8 cellular contexts compared by ENCODE assay signal in the genomic region with DNA sequence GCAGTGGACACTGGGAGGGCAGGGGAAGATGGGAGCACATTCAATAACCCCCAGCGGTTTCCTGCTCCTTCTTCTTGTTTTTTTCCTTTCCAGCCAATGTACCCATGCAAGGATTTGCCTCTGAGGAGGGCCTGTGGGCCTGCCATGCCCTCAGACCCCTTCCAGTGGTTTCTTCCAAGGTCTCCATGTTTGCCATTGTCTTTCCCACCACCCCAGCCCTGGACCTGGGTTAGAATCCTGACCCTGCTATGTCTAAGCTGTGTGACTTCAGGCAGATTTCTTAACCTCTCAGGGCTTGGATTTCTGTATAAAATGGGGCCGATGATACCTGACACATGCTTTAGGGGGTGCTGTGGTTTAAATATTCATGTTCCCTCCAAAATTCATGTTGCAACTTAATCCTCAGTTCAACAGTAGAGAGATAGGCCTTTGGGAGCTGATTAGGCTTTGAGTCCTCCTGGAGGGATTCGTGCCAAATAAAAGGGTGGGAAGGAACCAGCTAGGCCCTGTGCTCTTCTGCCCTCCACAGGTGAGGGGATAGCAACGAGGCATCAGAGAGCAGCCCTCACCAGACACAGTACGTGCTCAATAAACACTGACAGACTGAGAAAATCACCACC. TPM values are rescaled to one million over a fixed set of nuclear protein-coding genes. Genes with fewer than 3 reads are reported as not detected.
DNase-seq lines count a peak whose midpoint lies in the region; ATAC-seq, FAIRE-seq and TF ChIP-seq lines count a peak whose summit lies in the region.

No MANE protein-coding gene starts in this region.

- TF ChIP-seq CTCF in SU-DHL-6 (IDR thresholded peaks at IDR 0.05; ENCODE audit: insufficient read depth, low read length, poor library complexity, severe bottlenecking) (peak; percentile 45), keratinocyte (optimal IDR thresholded peaks at IDR 0.05 in 1 of 3, IDR thresholded peaks at IDR 0.05 in 1 of 3, conservative IDR thresholded peaks at IDR 0.05 in 1 of 3; ENCODE audit: extremely low read depth in 1 of 3, insufficient read depth in 2 of 3, low read length in 3 of 3) (peak; percentile 55 to 74 (median 58))

- H4K20me1 ChIP-seq in SU-DHL-6 (ENCODE audit: low read depth, low read length), result no peaks in the 10 kb centered on the region
- no peaks in the 10 kb centered on the region for H4K20me1 ChIP-seq in keratinocyte (ENCODE audit: control insufficient read depth, extremely low read depth, insufficient read depth, low read length)

- H2AFZ ChIP-seq in SU-DHL-6 (ENCODE audit: low read depth, low read length, severe bottlenecking) (no peak overlapping the region), keratinocyte (ENCODE audit: control insufficient read depth, low read length) (peak overlapping the region; percentile 13)

- peak; percentile 79 for FAIRE-seq in keratinocyte (lab: Jason Lieb, UNC)

- H3K27ac ChIP-seq in SU-DHL-6 (ENCODE audit: low read depth, low read length) (no peak overlapping the region), keratinocyte (ENCODE audit: control insufficient read depth, insufficient read depth, low read length) (peak overlapping the region; percentile 62)

- H3K4me1 ChIP-seq in keratinocyte (ENCODE audit: control insufficient read depth, extremely low read depth, insufficient read depth, low read length), result peaks cover 46% of the 10 kb centered on the region

- no peak overlapping the region for H3K9ac ChIP-seq in SU-DHL-6 (ENCODE audit: low read length)
- no peak overlapping the region for H3K9ac ChIP-seq in keratinocyte (ENCODE audit: control insufficient read depth, extremely low read depth, insufficient read depth, low read length)

- ATAC-seq in HG02763 (IDR thresholded peaks at IDR 0.05; ENCODE audit: unreplicated experiment), result no peak

- no peaks in the 10 kb centered on the region for H3K9me2 ChIP-seq in SU-DHL-6 (replicated peaks; ENCODE audit: insufficient read depth, low read length)

- peak; percentile 62 to 81 for DNase-seq in AML-193 (lab: John Stamatoyannopoulos, UW)
- peak; percentile 62 for DNase-seq in HT-29 (ENCODE audit: low spot score)
- DNase-seq in keratinocyte (ENCODE audit: low read depth, low spot score), result peak; percentile 68
- DNase-seq in foreskin melanocyte, result no peak
- DNase-seq in NCI-H2029 treated with DMSO at 0.1 percent for 48 hours (lab: John Stamatoyannopoulos, UW), result no peak
- no peak for DNase-seq in putamen (ENCODE audit: low spot score)

- H3K36me3 ChIP-seq in SU-DHL-6 (ENCODE audit: low read length), result no peaks in the 10 kb centered on the region
- H3K36me3 ChIP-seq in keratinocyte (ENCODE audit: control insufficient read depth in 2 of 2, extremely low read depth in 1 of 2, insufficient read depth in 2 of 2, low read length in 2 of 2), result no peaks in the 10 kb centered on the region

- no peak overlapping the region for H3K4me2 ChIP-seq in SU-DHL-6 (ENCODE audit: low read depth, low read length, poor library complexity, severe bottlenecking)
- peak overlapping the region; percentile 25 for H3K4me2 ChIP-seq in keratinocyte (ENCODE audit: control insufficient read depth, extremely low read depth, insufficient read depth, low read depth, low read length)

- H3K4me3 ChIP-seq in SU-DHL-6 (ENCODE audit: insufficient read depth, low read length, poor library complexity, severe bottlenecking) (no peak overlapping the region), keratinocyte (ENCODE audit: control insufficient read depth in 2 of 3, extremely low read depth in 1 of 3, insufficient read depth in 2 of 3, low read depth in 1 of 3, low read length in 3 of 3) (no peak overlapping the region)

- dilution Hi-C loops in keratinocyte (cut with MboI; ENCODE audit: extremely low pct_ligation_motif_present, low sequenced_read_pairs), result no loop called here

- H3K9me3 ChIP-seq in SU-DHL-6 (ENCODE audit: insufficient read depth, low read length) (no peaks in the 10 kb centered on the region), keratinocyte (ENCODE audit: control insufficient read depth, low read depth, low read length) (no peaks in the 10 kb centered on the region)

- no peaks in the 10 kb centered on the region for H3F3A ChIP-seq in SU-DHL-6 (ENCODE audit: insufficient read depth)

- no peaks in the 10 kb centered on the region for H3K79me2 ChIP-seq in SU-DHL-6 (ENCODE audit: insufficient read depth, low read length)
- peaks cover 15% of the 10 kb centered on the region for H3K79me2 ChIP-seq in keratinocyte (ENCODE audit: control insufficient read depth, insufficient read depth, low read length)

- peaks cover 2% of the 10 kb centered on the region for H3K9me1 ChIP-seq in keratinocyte (ENCODE audit: control insufficient read depth, extremely low read depth, insufficient read depth, low read length)

- no peaks in the 10 kb centered on the region for H3K27me3 ChIP-seq in SU-DHL-6 (ENCODE audit: low read length)
- H3K27me3 ChIP-seq in keratinocyte (ENCODE audit: control insufficient read depth, extremely low read depth, insufficient read depth, low read length), result no peaks in the 10 kb centered on the region

RNA-seq across cellular contexts. Expression of gene FLNB, which starts 46.3 kb away (rescaled TPM):
- 225 and 241 TPM in 2 replicates for total RNA-seq in HT-29 (2014; rRNA removed; shearing (Covaris generic))
- 271 to 566 TPM (median 289 TPM) in 3 replicates for polyA plus RNA-seq in keratinocyte
- polyA plus RNA-seq in keratinocyte (2011; ENCODE audit: low read depth), result 139 TPM
- 224 and 242 TPM in 2 replicates for polyA plus RNA-seq in keratinocyte (2011; cell fraction: cytosol; rRNA removed)
- 1,762 and 1,792 TPM in 2 replicates for polyA plus RNA-seq in keratinocyte (2011; cell fraction: nucleus; rRNA removed)
- 243 and 645 TPM in 2 replicates for polyA plus RNA-seq in keratinocyte (2012; ENCODE audit: low replicate concordance)
- polyA minus RNA-seq in keratinocyte, result 1,184 to 1,540 TPM (median 1,356 TPM) in 3 replicates
- polyA minus RNA-seq in keratinocyte (2011; cell fraction: cytosol; rRNA and poly(A)+ RNA removed), result 873 TPM
- 2,395 and 3,178 TPM in 2 replicates for polyA minus RNA-seq in keratinocyte (2011; cell fraction: nucleus; rRNA and poly(A)+ RNA removed)

Comparison
In these comparisons a context has a peak if more than half of its experiments do, and no peak if none do; other contexts are left out.
1. DNase-seq: peak in AML-193 (2 of 2), HT-29 (single experiment) and keratinocyte (single experiment); none in foreskin melanocyte (single experiment), NCI-H2029 treated with DMSO at 0.1 percent for 48 hours (single experiment) and putamen (single experiment).